ENCODE assay signal across 28 cellular contexts in genomic region chr17:67093348-67093747, GRCh38. TPM values are rescaled to one million over a fixed set of nuclear protein-coding genes. Genes with fewer than 3 reads are reported as not detected.
"Had no signal": no experiment of that assay in that cellular context is flagged by ENCODE, and none has a peak within 500 bp of the region (broad histone marks: within the 10 kb centered on the region; RNA-seq: fewer than 3 reads in every experiment).

No MANE protein-coding gene starts in this region.

- H3K9me3 ChIP-seq: esophagus squamous epithelium, mucosa of descending colon, ovary, right atrium auricular region, sigmoid colon, stomach had no signal

- H3K9me3 Mint-ChIP-seq: naive thymus-derived CD8-positive, alpha-beta T cell; stimulated activated naive B cell treated with anti-CD40 and anti-IgM and Interleukin-4, amounts not matched to agents 10 μg/mL and 1 μg/mL and 100 μg/mL, for 72 hours had no signal

- H3K27ac ChIP-seq: coronary artery, esophagus squamous epithelium, foreskin keratinocyte, hepatocyte, neural progenitor cell, ovary, right atrium auricular region, sigmoid colon, skin epidermis, stomach had no signal

- DNase-seq: effector memory CD4-positive, alpha-beta T cell; esophagus squamous epithelium; foreskin keratinocyte; left colon; left ventricle myocardium superior; mesendoderm; mucosa of descending colon; naive thymus-derived CD8-positive, alpha-beta T cell; nucleus accumbens; ovary; sigmoid colon; stimulated activated CD4-positive, alpha-beta T cell treated with anti-CD3 and anti-CD28 coated beads, Interleukin-2, amount 100 ng/mL, for 24 hours; stimulated activated CD4-positive, alpha-beta T cell treated with anti-CD3 and anti-CD28 coated beads, Interleukin-4, amount 100 ng/mL, for 4 hours; stimulated activated naive B cell treated with anti-CD40 and anti-IgM and Interleukin-4, amounts not matched to agents 10 μg/mL and 1 μg/mL and 100 μg/mL, for 72 hours; stomach; substantia nigra; trophoblast cell had no signal

- H3K4me3 ChIP-seq: coronary artery, esophagus squamous epithelium, hepatocyte, lung, mucosa of descending colon, neural progenitor cell, ovary, right atrium auricular region, sigmoid colon, skin epidermis, stomach had no signal

- H3K27ac Mint-ChIP-seq: neural progenitor cell had no signal

- H3K4me1 Mint-ChIP-seq: neural progenitor cell had no signal

- H3K36me3 ChIP-seq: ovary, right atrium auricular region, sigmoid colon had no signal

- H2AFZ ChIP-seq: hepatocyte, neural progenitor cell had no signal

- ATAC-seq: foreskin keratinocyte; left colon; left ventricle myocardium superior; mucosa of descending colon; naive thymus-derived CD8-positive, alpha-beta T cell; stimulated activated naive B cell treated with anti-CD40 and anti-IgM and Interleukin-4, amounts not matched to agents 10 μg/mL and 1 μg/mL and 100 μg/mL, for 72 hours had no signal

- H3K27me3 Mint-ChIP-seq: naive thymus-derived CD8-positive, alpha-beta T cell; stimulated activated naive B cell treated with anti-CD40 and anti-IgM and Interleukin-4, amounts not matched to agents 10 μg/mL and 1 μg/mL and 100 μg/mL, for 72 hours had no signal

- H3K4me1 ChIP-seq: esophagus squamous epithelium, neural progenitor cell, right atrium auricular region had no signal

- H3K4me3 Mint-ChIP-seq: neural progenitor cell; stimulated activated naive B cell treated with anti-CD40 and anti-IgM and Interleukin-4, amounts not matched to agents 10 μg/mL and 1 μg/mL and 100 μg/mL, for 72 hours had no signal

- H3K27me3 ChIP-seq: esophagus squamous epithelium, foreskin keratinocyte, hepatocyte, neural progenitor cell, ovary, right atrium auricular region, sigmoid colon, stomach had no signal

- H3K9ac ChIP-seq: neural progenitor cell had no signal

- H3K4me2 ChIP-seq: hepatocyte, neural progenitor cell had no signal

RNA-seq across cellular contexts. Expression of gene CACNG1, which starts 49.0 kb away (rescaled TPM):
- total RNA-seq: cerebellum; epithelial cell of proximal tubule; esophagus squamous epithelium; foreskin keratinocyte; hepatocyte; kidney epithelial cell; left colon; left ventricle myocardium superior; lung; mucosa of descending colon; naive thymus-derived CD8-positive, alpha-beta T cell; posterior vena cava; right atrium auricular region; sigmoid colon; stomach had no signal
- polyA plus RNA-seq: foreskin keratinocyte; hepatocyte; naive thymus-derived CD8-positive, alpha-beta T cell; ovary; sigmoid colon; stomach; urinary bladder had no signal
